Comparison of ENCODE assay signal across 8 cellular contexts in genomic region chr10:62554632-62555199, GRCh38.
DNase-seq lines count a peak whose midpoint lies in the region; ATAC-seq and TF ChIP-seq lines count a peak whose summit lies in the region.

No MANE protein-coding gene starts in this region.

- peak; percentile 70 for ATAC-seq in HG03159 (IDR thresholded peaks at IDR 0.05; ENCODE audit: unreplicated experiment)
- peak; percentile 40 to 56 for ATAC-seq in naive thymus-derived CD8-positive, alpha-beta T cell
- ATAC-seq in GM21360 (IDR thresholded peaks at IDR 0.05; ENCODE audit: unreplicated experiment), result no peak

- H3K27me3 ChIP-seq in BE2C (no peaks in the 10 kb centered on the region), OCI-LY3 (ENCODE audit: low read depth, low read length) (no peaks in the 10 kb centered on the region)

- no peak overlapping the region for H3K27ac ChIP-seq in OCI-LY3 (ENCODE audit: low read length)

- H3K36me3 ChIP-seq in BE2C, result no peaks in the 10 kb centered on the region
- H3K36me3 ChIP-seq in OCI-LY3 (replicated peaks; ENCODE audit: low read depth, low read length), result no peaks in the 10 kb centered on the region

- H3K9ac ChIP-seq in OCI-LY3 (ENCODE audit: low read length), result no peak overlapping the region

- POLR2A ChIA-PET in naive thymus-derived CD8-positive, alpha-beta T cell (lab: Charles Lee), result no interaction called here

- DNase-seq in BE2C (peak; percentile 16), GM13976 (ENCODE audit: low spot score) (peak; percentile 27), epithelial cell of proximal tubule (ENCODE audit: low read depth) (no peak), mesothelial cell of epicardium (ENCODE audit: low spot score in 2 of 2, unreplicated experiment in 2 of 2) (no peak)
- peak in 6 of 10 donors; percentile 1 to 39 (median 18) for DNase-seq in naive thymus-derived CD8-positive, alpha-beta T cell

- H3K27ac Mint-ChIP-seq in naive thymus-derived CD8-positive, alpha-beta T cell, result no peak overlapping the region
- no peak overlapping the region for H3K27ac Mint-ChIP-seq in mesothelial cell of epicardium

- peaks cover 5 to 27% (median 9%) of the 10 kb centered on the region in 5 donors for H3K27me3 Mint-ChIP-seq in naive thymus-derived CD8-positive, alpha-beta T cell
- H3K27me3 Mint-ChIP-seq in mesothelial cell of epicardium (ENCODE audit: low read depth), result peaks cover 27% of the 10 kb centered on the region

- peaks cover 0 to 3% (median 0%) of the 10 kb centered on the region in 4 donors for H3K4me1 Mint-ChIP-seq in naive thymus-derived CD8-positive, alpha-beta T cell
- no peaks in the 10 kb centered on the region for H3K4me1 Mint-ChIP-seq in mesothelial cell of epicardium

- H3K36me3 Mint-ChIP-seq in naive thymus-derived CD8-positive, alpha-beta T cell, result no peaks in the 10 kb centered on the region
- H3K36me3 Mint-ChIP-seq in mesothelial cell of epicardium, result no peaks in the 10 kb centered on the region

- TF ChIP-seq CTCF in BE2C (IDR thresholded peaks at IDR 0.05; ENCODE audit: low read depth, low read length), result peak; percentile 60
- peak; percentile 46 for TF ChIP-seq CTCF in GM13976 (IDR thresholded peaks at IDR 0.05; ENCODE audit: borderline replicate concordance, control extremely low read depth, extremely low read depth, insufficient read depth, missing control alignments)
- TF ChIP-seq CTCF in OCI-LY3 (IDR thresholded peaks at IDR 0.05; ENCODE audit: low read depth, low read length), result peak; percentile 54
- peak; percentile 72 for TF ChIP-seq CTCF in epithelial cell of proximal tubule (conservative IDR thresholded peaks at IDR 0.05; ENCODE audit: low read depth, low read length)
- TF ChIP-seq CTCF in mesothelial cell of epicardium (IDR thresholded peaks at IDR 0.05; ENCODE audit: unreplicated experiment), result no peak

- H3K4me3 ChIP-seq in BE2C (ENCODE audit: low read depth, low read length) (no peak overlapping the region), OCI-LY3 (ENCODE audit: low read length) (no peak overlapping the region), epithelial cell of proximal tubule (ENCODE audit: low read depth, low read length) (no peak overlapping the region)

- no peaks in the 10 kb centered on the region for H3K9me3 ChIP-seq in BE2C
- no peaks in the 10 kb centered on the region for H3K9me3 ChIP-seq in OCI-LY3 (ENCODE audit: insufficient read depth, low read length)

- H3K4me1 ChIP-seq in BE2C (no peaks in the 10 kb centered on the region), OCI-LY3 (ENCODE audit: low read length) (no peaks in the 10 kb centered on the region)

- H3K79me2 ChIP-seq in OCI-LY3 (ENCODE audit: low read length), result no peaks in the 10 kb centered on the region

- H2AFZ ChIP-seq in OCI-LY3 (ENCODE audit: low read depth, low read length), result no peak overlapping the region

- H3K4me2 ChIP-seq in OCI-LY3 (ENCODE audit: low read length), result no peak overlapping the region

- H3K4me3 Mint-ChIP-seq in naive thymus-derived CD8-positive, alpha-beta T cell, result no peak overlapping the region
- H3K4me3 Mint-ChIP-seq in mesothelial cell of epicardium, result no peak overlapping the region

- H3K9me3 Mint-ChIP-seq in naive thymus-derived CD8-positive, alpha-beta T cell, result no peaks in the 10 kb centered on the region
- no peaks in the 10 kb centered on the region for H3K9me3 Mint-ChIP-seq in mesothelial cell of epicardium

- no peaks in the 10 kb centered on the region for H4K20me1 ChIP-seq in OCI-LY3 (ENCODE audit: insufficient read depth, low read length)

- in situ Hi-C loops in GM13976 (cut with MboI; ENCODE audit: low sequenced_read_pairs, unreplicated experiment), result no loop called here

Comparison
In these comparisons a context has a peak if more than half of its experiments do, and no peak if none do; other contexts are left out.
1. DNase-seq: peak in BE2C (single experiment), GM13976 (single experiment) and naive thymus-derived CD8-positive, alpha-beta T cell (6 of 10); none in epithelial cell of proximal tubule (single experiment) and mesothelial cell of epicardium (0 of 2).